In genomic region chr16:52070341-52071057, GRCh38 we compare ENCODE assay signal across 12 cellular contexts.
DNase-seq lines count a peak whose midpoint lies in the region; TF ChIP-seq lines count a peak whose summit lies in the region.
"Had no signal": no experiment of that assay in that cellular context is flagged by ENCODE, and none has a peak within 500 bp of the region (broad histone marks: within the 10 kb centered on the region; RNA-seq: fewer than 3 reads in every experiment).

No MANE protein-coding gene starts in this region.

- H3K27me3 Mint-ChIP-seq in endothelial cell (ENCODE audit: unreplicated experiment): no peaks in the 10 kb centered on the region
- H3K27me3 Mint-ChIP-seq in Caco-2 (ENCODE audit: insufficient read depth, unreplicated experiment): peaks cover 5% of the 10 kb centered on the region
- H3K27me3 Mint-ChIP-seq: CD8-positive, alpha-beta memory T cell; IgD-negative memory B cell had no signal

- H3K27ac ChIP-seq in 22Rv1: peak overlapping the region; percentile 54
- H3K27ac ChIP-seq in C4-2B: peak overlapping the region; percentile 44; the same call in 1 of the 2 replicates

- POLR2A ChIA-PET in Caco-2 (lab: Charles Lee): no interaction called here

- DNase-seq in NCI-H146 treated with DMSO at 0.1 percent for 48 hours (lab: John Stamatoyannopoulos, UW; ENCODE audit: unreplicated experiment) (peak; percentile 6), endothelial cell (ENCODE audit: low spot score) (no peak), Caco-2 (no peak), T-helper 1 cell (no peak)
- DNase-seq: CD8-positive, alpha-beta memory T cell; EL; GOT3 had no signal

- no peak for TF ChIP-seq CTCF in 22Rv1 (IDR thresholded peaks at IDR 0.05)
- TF ChIP-seq CTCF in C4-2B (conservative IDR thresholded peaks at IDR 0.05): no peak
- TF ChIP-seq CTCF in endothelial cell (IDR thresholded peaks at IDR 0.05; ENCODE audit: unreplicated experiment): no peak
- TF ChIP-seq CTCF in Caco-2 (IDR thresholded peaks at IDR 0.05; ENCODE audit: insufficient read depth in 1 of 2, low read depth in 1 of 2, low read length in 1 of 2, severe bottlenecking in 1 of 2, unreplicated experiment in 1 of 2): no peak

- H3K36me3 Mint-ChIP-seq in endothelial cell (ENCODE audit: low read depth, unreplicated experiment) (no peaks in the 10 kb centered on the region), Caco-2 (ENCODE audit: insufficient read depth, unreplicated experiment) (no peaks in the 10 kb centered on the region)
- H3K36me3 Mint-ChIP-seq: CD8-positive, alpha-beta memory T cell; IgD-negative memory B cell had no signal

- no TSS peak for BruUV-seq in Caco-2 (replicated peaks; lab: Mats Ljungman, UMichigan)

- H3K9me3 Mint-ChIP-seq in endothelial cell (ENCODE audit: unreplicated experiment): no peaks in the 10 kb centered on the region
- no peaks in the 10 kb centered on the region for H3K9me3 Mint-ChIP-seq in Caco-2 (ENCODE audit: unreplicated experiment)

- CTCF ChIA-PET in Caco-2 (lab: Charles Lee): interaction anchor here (0.9 to 1.2 kb wide), 7 partner anchors 58 to 953 kb away, joined by 3 to 9 read pairs (median 6); no protein-coding TSS in a partner anchor

- peaks cover 14% of the 10 kb centered on the region for H3K4me1 Mint-ChIP-seq in endothelial cell (ENCODE audit: unreplicated experiment)
- H3K4me1 Mint-ChIP-seq in Caco-2 (ENCODE audit: low read depth, unreplicated experiment): no peaks in the 10 kb centered on the region
- H3K4me1 Mint-ChIP-seq: CD8-positive, alpha-beta memory T cell; IgD-negative memory B cell had no signal

- no peaks in the 10 kb centered on the region for H3K27me3 ChIP-seq in neuron (ENCODE audit: insufficient read depth, low read length)
- no peaks in the 10 kb centered on the region for H3K27me3 ChIP-seq in Caco-2 (replicated peaks; ENCODE audit: control insufficient read depth, insufficient read depth, low read length)

- H2AFZ ChIP-seq in neuron (ENCODE audit: low read depth, low read length): peak overlapping the region; percentile 84

- H3K27ac Mint-ChIP-seq in endothelial cell (ENCODE audit: unreplicated experiment) (no peak overlapping the region), Caco-2 (ENCODE audit: unreplicated experiment) (no peak overlapping the region)
- H3K27ac Mint-ChIP-seq: CD8-positive, alpha-beta memory T cell; H9; IgD-negative memory B cell had no signal

- H3K4me3 Mint-ChIP-seq in endothelial cell (ENCODE audit: unreplicated experiment) (no peak overlapping the region), Caco-2 (ENCODE audit: unreplicated experiment) (no peak overlapping the region)
- H3K4me3 Mint-ChIP-seq: CD8-positive, alpha-beta memory T cell; H9; IgD-negative memory B cell had no signal

- intact Hi-C loops in Caco-2 (cut with micrococcal nuclease; ENCODE audit: unreplicated experiment): loop anchor here (1.0 kb wide), 1 partner anchor 121 kb away; no protein-coding TSS in a partner anchor

- H3K4me3 ChIP-seq in neuron (ENCODE audit: low read length) (no peak overlapping the region), Caco-2 (ENCODE audit: low read depth, low read length) (no peak overlapping the region)

- no peaks in the 10 kb centered on the region for H3K9me3 ChIP-seq in neuron (ENCODE audit: low read length)
- no peaks in the 10 kb centered on the region for H3K9me3 ChIP-seq in Caco-2

- H3K4me1 ChIP-seq in neuron (ENCODE audit: insufficient read depth, low read length) (peaks cover 9% of the 10 kb centered on the region), Caco-2 (no peaks in the 10 kb centered on the region)

- H3K36me3 ChIP-seq in neuron (ENCODE audit: insufficient read depth, low read length): no peaks in the 10 kb centered on the region
- no peaks in the 10 kb centered on the region for H3K36me3 ChIP-seq in Caco-2 (ENCODE audit: control insufficient read depth, insufficient read depth, low read length)
